Comparison of ENCODE assay signal across 1 cellular context in genomic region chr19:1512671-1513491, GRCh38.
TF ChIP-seq lines count a peak whose summit lies in the region.

Gene ADAMTSL5 (minus strand): TSS chr19:1513019. CDS start chr19:1510943, 2,076 bp downstream.

TF ChIP-seq in HepG2, 621 proteins besides CTCF, POLR2A, EP300 and RAD21 (continued from another document and continues in another):
- TF ChIP-seq, protein P1, sequence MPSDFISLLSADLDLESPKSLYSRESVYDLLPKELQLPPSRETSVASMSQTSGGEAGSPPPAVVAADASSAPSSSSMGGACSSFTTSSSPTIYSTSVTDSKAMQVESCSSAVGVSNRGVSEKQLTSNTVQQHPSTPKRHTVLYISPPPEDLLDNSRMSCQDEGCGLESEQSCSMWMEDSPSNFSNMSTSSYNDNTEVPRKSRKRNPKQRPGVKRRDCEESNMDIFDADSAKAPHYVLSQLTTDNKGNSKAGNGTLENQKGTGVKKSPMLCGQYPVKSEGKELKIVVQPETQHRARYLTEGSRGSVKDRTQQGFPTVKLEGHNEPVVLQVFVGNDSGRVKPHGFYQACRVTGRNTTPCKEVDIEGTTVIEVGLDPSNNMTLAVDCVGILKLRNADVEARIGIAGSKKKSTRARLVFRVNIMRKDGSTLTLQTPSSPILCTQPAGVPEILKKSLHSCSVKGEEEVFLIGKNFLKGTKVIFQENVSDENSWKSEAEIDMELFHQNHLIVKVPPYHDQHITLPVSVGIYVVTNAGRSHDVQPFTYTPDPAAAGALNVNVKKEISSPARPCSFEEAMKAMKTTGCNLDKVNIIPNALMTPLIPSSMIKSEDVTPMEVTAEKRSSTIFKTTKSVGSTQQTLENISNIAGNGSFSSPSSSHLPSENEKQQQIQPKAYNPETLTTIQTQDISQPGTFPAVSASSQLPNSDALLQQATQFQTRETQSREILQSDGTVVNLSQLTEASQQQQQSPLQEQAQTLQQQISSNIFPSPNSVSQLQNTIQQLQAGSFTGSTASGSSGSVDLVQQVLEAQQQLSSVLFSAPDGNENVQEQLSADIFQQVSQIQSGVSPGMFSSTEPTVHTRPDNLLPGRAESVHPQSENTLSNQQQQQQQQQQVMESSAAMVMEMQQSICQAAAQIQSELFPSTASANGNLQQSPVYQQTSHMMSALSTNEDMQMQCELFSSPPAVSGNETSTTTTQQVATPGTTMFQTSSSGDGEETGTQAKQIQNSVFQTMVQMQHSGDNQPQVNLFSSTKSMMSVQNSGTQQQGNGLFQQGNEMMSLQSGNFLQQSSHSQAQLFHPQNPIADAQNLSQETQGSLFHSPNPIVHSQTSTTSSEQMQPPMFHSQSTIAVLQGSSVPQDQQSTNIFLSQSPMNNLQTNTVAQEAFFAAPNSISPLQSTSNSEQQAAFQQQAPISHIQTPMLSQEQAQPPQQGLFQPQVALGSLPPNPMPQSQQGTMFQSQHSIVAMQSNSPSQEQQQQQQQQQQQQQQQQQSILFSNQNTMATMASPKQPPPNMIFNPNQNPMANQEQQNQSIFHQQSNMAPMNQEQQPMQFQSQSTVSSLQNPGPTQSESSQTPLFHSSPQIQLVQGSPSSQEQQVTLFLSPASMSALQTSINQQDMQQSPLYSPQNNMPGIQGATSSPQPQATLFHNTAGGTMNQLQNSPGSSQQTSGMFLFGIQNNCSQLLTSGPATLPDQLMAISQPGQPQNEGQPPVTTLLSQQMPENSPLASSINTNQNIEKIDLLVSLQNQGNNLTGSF (CRISPR knock-in tag; IDR thresholded peaks at IDR 0.05): no peak
- TF ChIP-seq ZNF792 (CRISPR knock-in tag; IDR thresholded peaks at IDR 0.05): no peak
- no peak for TF ChIP-seq ZNF530 (CRISPR knock-in tag; IDR thresholded peaks at IDR 0.05; ENCODE audit: low read depth)
- TF ChIP-seq KLF12 (CRISPR knock-in tag; IDR thresholded peaks at IDR 0.05; ENCODE audit: borderline replicate concordance): no peak
- no peak for TF ChIP-seq PRDM4 (CRISPR knock-in tag; IDR thresholded peaks at IDR 0.05; ENCODE audit: borderline replicate concordance)
- TF ChIP-seq TRAFD1 (CRISPR knock-in tag; IDR thresholded peaks at IDR 0.05; ENCODE audit: borderline replicate concordance): no peak
- no peak for TF ChIP-seq ZNF720 (CRISPR knock-in tag; IDR thresholded peaks at IDR 0.05)
- TF ChIP-seq HNRNPLL (IDR thresholded peaks at IDR 0.05; ENCODE audit: low read depth, low read length, poor library complexity, severe bottlenecking): peak; percentile 46
- no peak for TF ChIP-seq GPN1 (CRISPR knock-in tag; IDR thresholded peaks at IDR 0.05; ENCODE audit: borderline replicate concordance)
- TF ChIP-seq ZFP36L1 (CRISPR knock-in tag; IDR thresholded peaks at IDR 0.05): no peak
- TF ChIP-seq AHR (CRISPR knock-in tag; IDR thresholded peaks at IDR 0.05): no peak
- TF ChIP-seq, protein P2, sequence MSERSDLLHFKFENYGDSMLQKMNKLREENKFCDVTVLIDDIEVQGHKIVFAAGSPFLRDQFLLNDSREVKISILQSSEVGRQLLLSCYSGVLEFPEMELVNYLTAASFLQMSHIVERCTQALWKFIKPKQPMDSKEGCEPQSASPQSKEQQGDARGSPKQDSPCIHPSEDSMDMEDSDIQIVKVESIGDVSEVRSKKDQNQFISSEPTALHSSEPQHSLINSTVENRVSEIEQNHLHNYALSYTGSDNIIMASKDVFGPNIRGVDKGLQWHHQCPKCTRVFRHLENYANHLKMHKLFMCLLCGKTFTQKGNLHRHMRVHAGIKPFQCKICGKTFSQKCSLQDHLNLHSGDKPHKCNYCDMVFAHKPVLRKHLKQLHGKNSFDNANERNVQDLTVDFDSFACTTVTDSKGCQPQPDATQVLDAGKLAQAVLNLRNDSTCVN (CRISPR knock-in tag; IDR thresholded peaks at IDR 0.05; ENCODE audit: borderline replicate concordance): no peak
- TF ChIP-seq HIVEP1 (CRISPR knock-in tag; IDR thresholded peaks at IDR 0.05): no peak
- no peak for TF ChIP-seq PPARG (CRISPR knock-in tag; conservative IDR thresholded peaks at IDR 0.05)
- TF ChIP-seq ZNF280D (CRISPR knock-in tag; IDR thresholded peaks at IDR 0.05): peak; percentile 75; the same call in 1 of the 2 replicates
- no peak for TF ChIP-seq CENPX (CRISPR knock-in tag; IDR thresholded peaks at IDR 0.05)
- TF ChIP-seq MTERF4 (CRISPR knock-in tag; IDR thresholded peaks at IDR 0.05): no peak
- TF ChIP-seq, protein P3, sequence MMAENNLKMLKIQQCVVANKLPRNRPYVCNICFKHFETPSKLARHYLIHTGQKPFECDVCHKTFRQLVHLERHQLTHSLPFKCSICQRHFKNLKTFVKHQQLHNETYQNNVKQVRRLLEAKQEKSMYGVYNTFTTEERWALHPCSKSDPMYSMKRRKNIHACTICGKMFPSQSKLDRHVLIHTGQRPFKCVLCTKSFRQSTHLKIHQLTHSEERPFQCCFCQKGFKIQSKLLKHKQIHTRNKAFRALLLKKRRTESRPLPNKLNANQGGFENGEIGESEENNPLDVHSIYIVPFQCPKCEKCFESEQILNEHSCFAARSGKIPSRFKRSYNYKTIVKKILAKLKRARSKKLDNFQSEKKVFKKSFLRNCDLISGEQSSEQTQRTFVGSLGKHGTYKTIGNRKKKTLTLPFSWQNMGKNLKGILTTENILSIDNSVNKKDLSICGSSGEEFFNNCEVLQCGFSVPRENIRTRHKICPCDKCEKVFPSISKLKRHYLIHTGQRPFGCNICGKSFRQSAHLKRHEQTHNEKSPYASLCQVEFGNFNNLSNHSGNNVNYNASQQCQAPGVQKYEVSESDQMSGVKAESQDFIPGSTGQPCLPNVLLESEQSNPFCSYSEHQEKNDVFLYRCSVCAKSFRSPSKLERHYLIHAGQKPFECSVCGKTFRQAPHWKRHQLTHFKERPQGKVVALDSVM (CRISPR knock-in tag; IDR thresholded peaks at IDR 0.05): no peak
- no peak for TF ChIP-seq HNF4A (CRISPR knock-in tag; IDR thresholded peaks at IDR 0.05)
- TF ChIP-seq TBL1XR1 (IDR thresholded peaks at IDR 0.05; ENCODE audit: borderline replicate concordance, low read length, partially characterized antibody): no peak
- no peak for TF ChIP-seq ZNF549 (CRISPR knock-in tag; IDR thresholded peaks at IDR 0.05)
- TF ChIP-seq RORA (CRISPR knock-in tag; IDR thresholded peaks at IDR 0.05): no peak
- peak; percentile 59; the same call in 1 of the 2 replicates for TF ChIP-seq CBX5 (CRISPR knock-in tag; IDR thresholded peaks at IDR 0.05; ENCODE audit: borderline replicate concordance)
- TF ChIP-seq, protein P4, sequence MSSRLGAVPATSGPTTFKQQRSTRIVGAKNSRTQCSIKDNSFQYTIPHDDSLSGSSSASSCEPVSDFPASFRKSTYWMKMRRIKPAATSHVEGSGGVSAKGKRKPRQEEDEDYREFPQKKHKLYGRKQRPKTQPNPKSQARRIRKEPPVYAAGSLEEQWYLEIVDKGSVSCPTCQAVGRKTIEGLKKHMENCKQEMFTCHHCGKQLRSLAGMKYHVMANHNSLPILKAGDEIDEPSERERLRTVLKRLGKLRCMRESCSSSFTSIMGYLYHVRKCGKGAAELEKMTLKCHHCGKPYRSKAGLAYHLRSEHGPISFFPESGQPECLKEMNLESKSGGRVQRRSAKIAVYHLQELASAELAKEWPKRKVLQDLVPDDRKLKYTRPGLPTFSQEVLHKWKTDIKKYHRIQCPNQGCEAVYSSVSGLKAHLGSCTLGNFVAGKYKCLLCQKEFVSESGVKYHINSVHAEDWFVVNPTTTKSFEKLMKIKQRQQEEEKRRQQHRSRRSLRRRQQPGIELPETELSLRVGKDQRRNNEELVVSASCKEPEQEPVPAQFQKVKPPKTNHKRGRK (CRISPR knock-in tag; IDR thresholded peaks at IDR 0.05): no peak
- no peak for TF ChIP-seq ZEB1 (IDR thresholded peaks at IDR 0.05; ENCODE audit: insufficient replicate concordance, low read depth)
- no peak for TF ChIP-seq ZSCAN29 (CRISPR knock-in tag; conservative IDR thresholded peaks at IDR 0.05)
- no peak for TF ChIP-seq ZNF850 (CRISPR knock-in tag; conservative IDR thresholded peaks at IDR 0.05)
- TF ChIP-seq IRX3 (CRISPR knock-in tag; IDR thresholded peaks at IDR 0.05; ENCODE audit: borderline replicate concordance, low read depth): no peak
- TF ChIP-seq RELA (CRISPR knock-in tag; IDR thresholded peaks at IDR 0.05): no peak
- TF ChIP-seq REPIN1 (CRISPR knock-in tag; IDR thresholded peaks at IDR 0.05; ENCODE audit: borderline replicate concordance, low read depth): no peak
- TF ChIP-seq MTF1 (CRISPR knock-in tag; IDR thresholded peaks at IDR 0.05): no peak
- no peak for TF ChIP-seq RFXAP (CRISPR knock-in tag; IDR thresholded peaks at IDR 0.05; ENCODE audit: borderline replicate concordance)
- no peak for TF ChIP-seq TFE3 (CRISPR knock-in tag; IDR thresholded peaks at IDR 0.05)
- TF ChIP-seq PRPF4 (IDR thresholded peaks at IDR 0.05; ENCODE audit: low read depth, low read length, poor library complexity, severe bottlenecking): no peak
- no peak for TF ChIP-seq ZNF451 (CRISPR knock-in tag; IDR thresholded peaks at IDR 0.05)
- TF ChIP-seq NFKB2 (CRISPR knock-in tag; IDR thresholded peaks at IDR 0.05; ENCODE audit: borderline replicate concordance): no peak
- TF ChIP-seq ZFP62 (CRISPR knock-in tag; IDR thresholded peaks at IDR 0.05): no peak
- no peak for TF ChIP-seq CAMTA2 (CRISPR knock-in tag; IDR thresholded peaks at IDR 0.05; ENCODE audit: borderline replicate concordance)
- no peak for TF ChIP-seq ZNF747 (CRISPR knock-in tag; IDR thresholded peaks at IDR 0.05; ENCODE audit: borderline replicate concordance)
- no peak for TF ChIP-seq ZBTB21 (CRISPR knock-in tag; IDR thresholded peaks at IDR 0.05)
